In the genomic region with DNA sequence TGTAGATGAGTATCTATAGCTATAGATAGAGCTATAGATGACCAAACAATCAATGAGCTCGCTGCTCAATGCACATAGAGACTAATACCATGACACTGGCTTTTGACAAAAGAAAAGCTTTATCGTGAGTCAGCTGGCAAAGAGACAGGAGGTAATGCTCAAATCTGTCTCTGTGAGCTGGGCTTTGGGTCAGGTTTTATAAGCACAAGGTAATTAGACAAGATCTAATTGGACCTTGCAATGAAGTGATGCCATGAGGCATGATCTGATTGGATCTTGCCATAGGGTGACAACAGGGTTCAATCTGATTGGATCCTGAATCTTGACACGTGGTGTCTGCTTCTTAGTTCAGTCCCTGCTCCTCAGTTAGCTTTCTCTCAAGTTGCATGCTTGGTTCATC, we compare ENCODE assay signal across 26 cellular contexts.
"Had no signal": no experiment of that assay in that cellular context is flagged by ENCODE, and none has a peak within 500 bp of the region (broad histone marks: within the 10 kb centered on the region; RNA-seq: fewer than 3 reads in every experiment).

No MANE protein-coding gene starts in this region.

- H3K27me3 ChIP-seq: uterus had no signal

- H3K36me3 Mint-ChIP-seq: activated naive CD8-positive, alpha-beta T cell; brain; mesothelial cell of epicardium; naive thymus-derived CD8-positive, alpha-beta T cell; type B pancreatic cell had no signal

- H3K9me3 ChIP-seq: thoracic aorta, uterus had no signal

- H3K27ac ChIP-seq: coronary artery, dorsolateral prefrontal cortex, thoracic aorta, uterus, VCaP had no signal

- H3K4me3 Mint-ChIP-seq: activated naive CD8-positive, alpha-beta T cell; brain; effector memory CD8-positive, alpha-beta T cell; mesothelial cell of epicardium; naive thymus-derived CD8-positive, alpha-beta T cell; neural crest cell; T-helper 1 cell treated with Interleukin-12 subunit alpha and Interleukin-12 subunit beta and Interleukin-4 antibody, amounts not matched to agents 30 μg/mL and 1 μg/mL, for 36 hours; type B pancreatic cell had no signal

- DNase-seq: activated CD4-positive, alpha-beta T cell treated with anti-CD3 and anti-CD28 coated beads for 4 hours; activated CD4-positive, alpha-beta T cell treated with anti-CD3 and anti-CD28 coated beads, Interleukin-2, amount 50 U/mL, for 4 hours; activated CD8-positive, alpha-beta memory T cell treated with anti-CD3 and anti-CD28 coated beads for 24 hours; activated effector memory CD4-positive, alpha-beta T cell treated with Interleukin-2 at 50 U/mL for 16 hours; activated naive CD4-positive, alpha-beta T cell treated with Interleukin-2 at 50 U/mL for 16 hours; aorta; dorsolateral prefrontal cortex; effector memory CD8-positive, alpha-beta T cell; left ventricle myocardium superior; naive thymus-derived CD8-positive, alpha-beta T cell; nucleus accumbens; right cardiac atrium; stimulated activated CD4-positive, alpha-beta T cell treated with anti-CD3 and anti-CD28 coated beads, Interleukin-12 subunit alpha, Interleukin-12 subunit beta, amount 100 ng/mL, for 4 hours; stimulated activated CD4-positive, alpha-beta T cell treated with anti-CD3 and anti-CD28 coated beads, Interleukin-4, amount 100 ng/mL, for 1 hour; stimulated activated naive CD8-positive, alpha-beta T cell treated with anti-CD3 and anti-CD28 coated beads, Interleukin-15, Interleukin-2, amounts not matched to agents 100 U/mL and 50 U/mL, for 24 hours; T-helper 9 cell; uterus had no signal

- ATAC-seq: effector memory CD8-positive, alpha-beta T cell; left ventricle myocardium superior; naive thymus-derived CD8-positive, alpha-beta T cell; right cardiac atrium; stimulated activated naive CD8-positive, alpha-beta T cell treated with anti-CD3 and anti-CD28 coated beads, Interleukin-15, Interleukin-2, amounts not matched to agents 100 U/mL and 50 U/mL, for 24 hours had no signal

- H3K27ac Mint-ChIP-seq: activated naive CD8-positive, alpha-beta T cell; brain; effector memory CD8-positive, alpha-beta T cell; naive thymus-derived CD8-positive, alpha-beta T cell; T-helper 1 cell treated with Interleukin-12 subunit alpha and Interleukin-12 subunit beta and Interleukin-4 antibody, amounts not matched to agents 30 μg/mL and 1 μg/mL, for 36 hours; type B pancreatic cell had no signal

- H3K27me3 Mint-ChIP-seq: activated naive CD8-positive, alpha-beta T cell; effector memory CD8-positive, alpha-beta T cell; naive thymus-derived CD8-positive, alpha-beta T cell; type B pancreatic cell had no signal

- H3K9me3 Mint-ChIP-seq: effector memory CD8-positive, alpha-beta T cell; neural crest cell; T-helper 1 cell treated with Interleukin-12 subunit alpha and Interleukin-12 subunit beta and Interleukin-4 antibody, amounts not matched to agents 30 μg/mL and 1 μg/mL, for 36 hours; type B pancreatic cell had no signal

- H3K4me3 ChIP-seq: coronary artery, dorsolateral prefrontal cortex, thoracic aorta, uterus had no signal

- H3K4me1 Mint-ChIP-seq: brain; naive thymus-derived CD8-positive, alpha-beta T cell; neural crest cell had no signal

- H3K4me1 ChIP-seq: uterus had no signal

- H3K36me3 ChIP-seq: thoracic aorta, uterus had no signal
